ENCODE assay signal across 9 cellular contexts in genomic region chr10:104824378-104825006, GRCh38.
A peak's percentile ranks its signal among the peaks of the same experiment; 100 is the strongest.
DNase-seq lines count a peak whose midpoint lies in the region; ATAC-seq and TF ChIP-seq lines count a peak whose summit lies in the region.
"Had no signal": no experiment of that assay in that cellular context is flagged by ENCODE, and none has a peak within 500 bp of the region (broad histone marks: within the 10 kb centered on the region; RNA-seq: fewer than 3 reads in every experiment).

No MANE protein-coding gene starts in this region.

- peaks cover 0 to 5% (median 2%) of the 10 kb centered on the region in 4 donors for H3K9me3 ChIP-seq in liver (ENCODE audit: control insufficient read depth in 4 of 4, low read length in 3 of 4)
- no peaks in the 10 kb centered on the region for H3K9me3 ChIP-seq in effector memory CD4-positive, alpha-beta T cell (ENCODE audit: control insufficient read depth, low read length)

- no peaks in the 10 kb centered on the region for H3K36me3 Mint-ChIP-seq in activated T-cell treated with anti-CD3 and anti-CD28 coated beads, Interleukin-2, amount 50 U/mL, for 24 hours (ENCODE audit: low read depth)

- no peak overlapping the region for H3K4me3 Mint-ChIP-seq in activated T-cell treated with anti-CD3 and anti-CD28 coated beads, Interleukin-2, amount 50 U/mL, for 24 hours

- TF ChIP-seq CTCF in liver (IDR thresholded peaks at IDR 0.05; ENCODE audit: low read depth, low read length, missing input control) = no peak

- H3K27ac Mint-ChIP-seq in activated T-cell treated with anti-CD3 and anti-CD28 coated beads, Interleukin-2, amount 50 U/mL, for 24 hours = no peak overlapping the region

- H3K27ac ChIP-seq in liver (ENCODE audit: low read depth in 1 of 2, low read length in 2 of 2) = no peak overlapping the region
- H3K27ac ChIP-seq in effector memory CD4-positive, alpha-beta T cell (ENCODE audit: insufficient read depth, low read length, poor library complexity, severe bottlenecking) = no peak overlapping the region

- H3K36me3 ChIP-seq in liver (ENCODE audit: control insufficient read depth in 4 of 4, insufficient read depth in 3 of 4, low read depth in 1 of 4, low read length in 3 of 4) = no peaks in the 10 kb centered on the region
- no peaks in the 10 kb centered on the region for H3K36me3 ChIP-seq in effector memory CD4-positive, alpha-beta T cell (ENCODE audit: control insufficient read depth, insufficient read depth, low read length)

- H3K4me1 ChIP-seq in liver (ENCODE audit: control insufficient read depth in 4 of 4, insufficient read depth in 4 of 4, low read length in 3 of 4) = no peaks in the 10 kb centered on the region
- no peaks in the 10 kb centered on the region for H3K4me1 ChIP-seq in effector memory CD4-positive, alpha-beta T cell (ENCODE audit: control insufficient read depth, insufficient read depth, low read length, poor library complexity, severe bottlenecking)

- peak; percentile 71 for ATAC-seq in HG03432 (IDR thresholded peaks at IDR 0.05; ENCODE audit: unreplicated experiment)
- ATAC-seq: esophagus mucosa had no signal

- no peaks in the 10 kb centered on the region for H3K4me1 Mint-ChIP-seq in activated T-cell treated with anti-CD3 and anti-CD28 coated beads, Interleukin-2, amount 50 U/mL, for 24 hours (ENCODE audit: low read depth)

- no peak overlapping the region for H3K4me3 ChIP-seq in liver (ENCODE audit: low read depth in 1 of 3, low read length in 3 of 3)
- H3K4me3 ChIP-seq in effector memory CD4-positive, alpha-beta T cell (ENCODE audit: insufficient read depth, low read depth, low read length, poor library complexity, severe bottlenecking) = no peak overlapping the region

- 39% methylated on average over 6 of the region's 6 CpGs for WGBS in liver

- H3K9me3 Mint-ChIP-seq in activated T-cell treated with anti-CD3 and anti-CD28 coated beads, Interleukin-2, amount 50 U/mL, for 24 hours = peaks cover 10% of the 10 kb centered on the region

- H3K27me3 ChIP-seq in liver (ENCODE audit: control insufficient read depth in 4 of 4, insufficient read depth in 4 of 4, low read length in 3 of 4) = no peaks in the 10 kb centered on the region
- H3K27me3 ChIP-seq in effector memory CD4-positive, alpha-beta T cell (replicated peaks; ENCODE audit: control insufficient read depth, insufficient read depth, low read length, poor library complexity, severe bottlenecking) = no peaks in the 10 kb centered on the region

- no peak overlapping the region for H3K9ac ChIP-seq in liver (ENCODE audit: low read depth in 1 of 2, low read length in 2 of 2)

- DNase-seq in EL (peak; percentile 5), NCI-H2029 treated with DMSO at 0.1 percent for 48 hours (lab: John Stamatoyannopoulos, UW) (no peak), NCI-H446 (lab: John Stamatoyannopoulos, UW) (no peak)
- DNase-seq in activated T-cell treated with anti-CD3 and anti-CD28 coated beads, Interleukin-2, amount 50 U/mL, for 24 hours = peak; percentile 28
- DNase-seq in stimulated activated naive CD4-positive, alpha-beta T cell treated with Interleukin-2 at 50 U/mL for 16 hours (lab: John Stamatoyannopoulos, UW) = no peak
- DNase-seq in effector memory CD4-positive, alpha-beta T cell = no peak

- no peak for TF ChIP-seq RAD21 in liver (IDR thresholded peaks at IDR 0.05)

- H3K27me3 Mint-ChIP-seq in activated T-cell treated with anti-CD3 and anti-CD28 coated beads, Interleukin-2, amount 50 U/mL, for 24 hours = no peaks in the 10 kb centered on the region

TF ChIP-seq in liver, 16 proteins besides CTCF, POLR2A, EP300 and RAD21:
- TF ChIP-seq REST (IDR thresholded peaks at IDR 0.05) (peak; percentile 99), HNF4G (IDR thresholded peaks at IDR 0.05) (no peak)

Comparison
In these comparisons a context has a peak if more than half of its experiments do, and no peak if none do; other contexts are left out.
1. DNase-seq: peak in EL (single experiment) and activated T-cell treated with anti-CD3 and anti-CD28 coated beads, Interleukin-2, amount 50 U/mL, for 24 hours (single experiment); none in stimulated activated naive CD4-positive, alpha-beta T cell treated with Interleukin-2 at 50 U/mL for 16 hours (single experiment), NCI-H2029 treated with DMSO at 0.1 percent for 48 hours (single experiment), NCI-H446 (0 of 2) and effector memory CD4-positive, alpha-beta T cell (0 of 3).